ENCODE assay signal across 8 cellular contexts in the genomic region with DNA sequence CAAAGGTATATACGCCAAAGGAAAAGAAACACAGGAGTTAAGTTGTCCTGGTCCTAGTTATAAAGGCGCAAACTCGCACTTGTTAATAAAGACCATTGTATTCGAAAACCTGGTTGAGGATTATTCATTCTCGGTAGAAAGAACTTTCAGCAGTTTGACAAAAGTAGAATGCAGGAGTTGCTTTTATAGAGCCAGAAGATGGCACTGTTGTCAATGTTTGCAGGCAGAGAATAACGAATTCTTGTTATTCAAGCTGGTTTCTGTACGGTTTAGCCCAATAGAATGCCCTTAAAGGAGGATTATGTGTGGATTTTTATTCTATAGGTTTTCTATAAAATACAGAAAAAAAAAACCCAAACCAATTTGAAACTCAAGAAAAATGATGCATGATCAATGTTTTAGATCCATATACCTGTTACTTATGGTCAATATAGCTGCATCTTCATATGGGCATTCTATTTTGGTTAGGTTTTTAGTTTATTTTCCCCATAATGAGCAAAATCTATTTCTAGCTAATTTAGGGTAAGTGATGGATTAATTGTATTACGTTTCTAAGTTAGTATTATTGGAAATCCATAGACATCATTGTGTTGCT.
A peak's percentile ranks its signal among the peaks of the same experiment; 100 is the strongest.
DNase-seq lines count a peak whose midpoint lies in the region; ATAC-seq, FAIRE-seq and TF ChIP-seq lines count a peak whose summit lies in the region.

No MANE protein-coding gene starts in this region.

- CTCF ChIA-PET in GM10248 (lab: Yijun Ruan, JAX) = interaction anchor here (0.7 to 6.6 kb wide), 18 partner anchors 9 to 1547 kb away, joined by 3 to 154 read pairs (median 4); no protein-coding TSS in a partner anchor

- FAIRE-seq in A204.1 (lab: Jason Lieb, UNC) = peak; percentile 96

- POLR2A ChIA-PET in GM10248 (lab: Yijun Ruan, JAX) = no interaction called here

- no peak for DNase-seq in GM10248 (ENCODE audit: extremely low spot score)
- DNase-seq in HT1080 (ENCODE audit: low read depth) = peak; percentile 45
- DNase-seq in OCI-M2 (lab: John Stamatoyannopoulos, UW; ENCODE audit: unreplicated experiment) = peak; percentile 13
- DNase-seq in dermis blood vessel endothelial cell = peak; percentile 71
- peak; percentile 65 for DNase-seq in myocyte (ENCODE audit: low read depth)
- DNase-seq in mesenteric fat pad (ENCODE audit: low spot score) = no peak

- no peak for ATAC-seq in HG03095 (IDR thresholded peaks at IDR 0.05; ENCODE audit: unreplicated experiment)

- TF ChIP-seq CTCF in GM10248 (IDR thresholded peaks at IDR 0.05; ENCODE audit: control extremely low read depth, extremely low read depth, low read depth, missing control alignments) = peak; percentile 72

Comparison
In these comparisons a context has a peak if more than half of its experiments do, and no peak if none do; other contexts are left out.
1. DNase-seq: peak in HT1080 (single experiment), OCI-M2 (single experiment), dermis blood vessel endothelial cell (single experiment) and myocyte (single experiment); none in GM10248 (single experiment) and mesenteric fat pad (single experiment).